In the genomic region with DNA sequence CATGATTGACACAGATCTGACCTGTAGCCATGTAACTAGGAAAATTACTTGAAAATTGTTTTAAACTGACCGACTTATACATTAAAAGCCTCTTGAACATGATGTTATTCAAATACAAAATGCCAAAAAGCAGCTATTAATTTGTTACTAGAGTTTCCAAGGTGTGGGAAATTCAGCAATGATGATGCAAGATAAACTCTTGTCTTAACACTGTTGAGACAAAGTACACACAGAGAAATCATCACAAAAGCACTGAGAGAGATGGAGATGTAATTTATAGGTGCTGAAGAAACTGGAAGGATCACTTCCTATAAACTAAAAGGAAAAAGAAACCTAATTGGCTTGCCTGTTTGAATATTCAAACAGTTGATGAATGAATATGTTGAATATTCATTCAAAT, we compare ENCODE assay signal across 18 cellular contexts. TPM values are rescaled to one million over a fixed set of nuclear protein-coding genes. Genes with fewer than 3 reads are reported as not detected.
A peak's percentile ranks its signal among the peaks of the same experiment; 100 is the strongest.
DNase-seq lines count a peak whose midpoint lies in the region; ATAC-seq, FAIRE-seq and TF ChIP-seq lines count a peak whose summit lies in the region.
"Had no signal": no experiment of that assay in that cellular context is flagged by ENCODE, and none has a peak within 500 bp of the region (broad histone marks: within the 10 kb centered on the region; RNA-seq: fewer than 3 reads in every experiment).

No MANE protein-coding gene starts in this region.

- no peak for TF ChIP-seq CTCF in IMR-90 (conservative IDR thresholded peaks at IDR 0.05; ENCODE audit: low read depth, low read length)
- TF ChIP-seq CTCF in brain microvascular endothelial cell (IDR thresholded peaks at IDR 0.05; ENCODE audit: low read depth, low read length, missing control alignments), result no peak

- peaks cover 10% of the 10 kb centered on the region for H3K4me1 ChIP-seq in IMR-90 (ENCODE audit: control insufficient read depth, insufficient read depth, low read length)
- H3K4me1 ChIP-seq in skeletal muscle satellite cell (ENCODE audit: control insufficient read depth, insufficient read depth, low read length), result peaks cover 55% of the 10 kb centered on the region
- H3K4me1 ChIP-seq: psoas muscle had no signal

- no peaks in the 10 kb centered on the region for H3K9me3 ChIP-seq in IMR-90 (ENCODE audit: control insufficient read depth, insufficient read depth, low read length)
- no peaks in the 10 kb centered on the region for H3K9me3 ChIP-seq in skeletal muscle satellite cell (replicated peaks; ENCODE audit: low read length)
- H3K9me3 ChIP-seq: psoas muscle, spleen had no signal

- no peak for TF ChIP-seq RAD21 in IMR-90 (IDR thresholded peaks at IDR 0.05; ENCODE audit: low read length)

- no peak overlapping the region for H3K4me3 ChIP-seq in IMR-90 (ENCODE audit: insufficient read depth, low read depth, low read length)
- H3K4me3 ChIP-seq in brain microvascular endothelial cell (ENCODE audit: low read depth, low read length), result no peak overlapping the region
- no peak overlapping the region for H3K4me3 ChIP-seq in skeletal muscle satellite cell (ENCODE audit: low read length)
- H3K4me3 ChIP-seq: psoas muscle, spleen had no signal

- H3K4me2 ChIP-seq in IMR-90 (ENCODE audit: low read depth, low read length) (no peak overlapping the region), skeletal muscle satellite cell (ENCODE audit: low read length) (peak overlapping the region; percentile 76)

- DNase-seq in IMR-90 (no peak), brain microvascular endothelial cell (no peak), dedifferentiated amniotic fluid mesenchymal stem cell (ENCODE audit: extremely low spot score) (no peak), HTR-8/SVneo (ENCODE audit: insufficient read length, low spot score) (no peak)
- DNase-seq: activated CD4-positive, alpha-beta T cell treated with anti-CD3 and anti-CD28 coated beads, Interleukin-2, amount 50 U/mL, for 1 hour; MM.1S; NCI-H1436 treated with DMSO at 0.1 percent for 48 hours; NCI-H2171; psoas muscle; spleen; stimulated activated CD4-positive, alpha-beta T cell treated with anti-CD3 and anti-CD28 coated beads, Interleukin-4, amount 100 ng/mL, for 4 hours; stimulated activated naive CD8-positive, alpha-beta T cell treated with anti-CD3 and anti-CD28 coated beads, Interleukin-15, amount 100 ng/mL, for 72 hours had no signal

- no peaks in the 10 kb centered on the region for H3K9me1 ChIP-seq in IMR-90 (ENCODE audit: insufficient read depth, low read length)

- H2BK15ac ChIP-seq in IMR-90 (ENCODE audit: low read depth, low read length), result peak overlapping the region; percentile 86; the same call in 1 of the 3 replicates

- peak overlapping the region; percentile 96 for H2BK120ac ChIP-seq in IMR-90 (ENCODE audit: low read depth, low read length)

- no peak for TF ChIP-seq POLR2A in IMR-90 (IDR thresholded peaks at IDR 0.05; ENCODE audit: low read depth, low read length)

- peak overlapping the region; percentile 80; the same call in 1 of the 2 replicates for H2AK5ac ChIP-seq in IMR-90 (ENCODE audit: low read depth, low read length)

- peak overlapping the region; percentile 70; the same call in 1 of the 2 replicates for H3K4ac ChIP-seq in IMR-90 (ENCODE audit: low read depth, low read length)

- BruUV-seq in IMR-90 (replicated peaks; lab: Mats Ljungman, UMichigan), result no TSS peak

- CTCF ChIA-PET in IMR-90 (lab: Yijun Ruan, JAX), result no interaction called here

- peak overlapping the region; percentile 97 for H2BK5ac ChIP-seq in IMR-90 (ENCODE audit: low read depth, low read length, poor library complexity, severe bottlenecking)

- H4K91ac ChIP-seq in IMR-90 (ENCODE audit: insufficient read depth, low read depth, low read length), result peak overlapping the region; percentile 81

- no peak overlapping the region for H2AFZ ChIP-seq in IMR-90 (replicated peaks; ENCODE audit: low read length, poor library complexity)

- peak; percentile 27 for FAIRE-seq in islet of Langerhans (lab: Jason Lieb, UNC)
- no peak for FAIRE-seq in HTR-8/SVneo (lab: Jason Lieb, UNC)
- FAIRE-seq: bronchial epithelial cell had no signal

- H3K27ac ChIP-seq in IMR-90 (ENCODE audit: insufficient read depth, low read length) (peak overlapping the region; percentile 82; the same call in 1 of the 2 replicates), brain microvascular endothelial cell (peak overlapping the region; percentile 89)
- H3K27ac ChIP-seq: HL-60, psoas muscle had no signal

- H4K20me1 ChIP-seq in IMR-90 (ENCODE audit: insufficient read depth, low read length), result no peaks in the 10 kb centered on the region

- H4K8ac ChIP-seq in IMR-90 (ENCODE audit: low read depth in 2 of 2, low read length in 2 of 2), result peak overlapping the region; percentile 22 to 45; a peak in 3 of 4 replicates

- peak overlapping the region; percentile 88; the same call in 1 of the 2 replicates for H3K14ac ChIP-seq in IMR-90 (replicated peaks; ENCODE audit: low read depth, low read length)

- H3K36me3 ChIP-seq in IMR-90 (ENCODE audit: control insufficient read depth, insufficient read depth, low read length) (no peaks in the 10 kb centered on the region), brain microvascular endothelial cell (replicated peaks) (no peaks in the 10 kb centered on the region), skeletal muscle satellite cell (ENCODE audit: insufficient read depth, low read length) (no peaks in the 10 kb centered on the region)
- H3K36me3 ChIP-seq: spleen had no signal

- peaks cover 0 to 6% of the 10 kb centered on the region in 2 experiments; a peak in 1 of 4 replicates for H3K79me1 ChIP-seq in IMR-90 (ENCODE audit: low read depth in 1 of 2, low read length in 2 of 2)

- H3K27me3 ChIP-seq in IMR-90 (ENCODE audit: control insufficient read depth, insufficient read depth, low read length) (no peaks in the 10 kb centered on the region), brain microvascular endothelial cell (replicated peaks) (no peaks in the 10 kb centered on the region), skeletal muscle satellite cell (ENCODE audit: control insufficient read depth, insufficient read depth, low read length) (no peaks in the 10 kb centered on the region)
- H3K27me3 ChIP-seq: spleen had no signal

- H3K23ac ChIP-seq in IMR-90 (ENCODE audit: low read depth, low read length), result peak overlapping the region; percentile 77; the same call in 1 of the 2 replicates

- WGBS in IMR-90 (ENCODE audit: extremely low coverage in 2 of 2, insufficient read length in 1 of 2), 2 experiments, result no CpG with 5 or more reads among the region's 1 CpG

- peak overlapping the region; percentile 83 for H4K5ac ChIP-seq in IMR-90 (ENCODE audit: low read depth, low read length)

- POLR2A ChIA-PET in IMR-90 (lab: Charles Lee; ENCODE audit: unreplicated experiment), result interaction anchor here (0.7 kb wide), 1 partner anchor 227 kb away, joined by 3 read pairs; the partner anchor contains the start of gene COL5A2

- ATAC-seq in IMR-90 (ENCODE audit: low read depth), result no peak
- no peak for ATAC-seq in GM21723 (IDR thresholded peaks at IDR 0.05; ENCODE audit: unreplicated experiment)
- ATAC-seq: psoas muscle; Right ventricle myocardium inferior; stimulated activated naive CD8-positive, alpha-beta T cell treated with anti-CD3 and anti-CD28 coated beads, Interleukin-15, amount 100 ng/mL, for 72 hours had no signal

- peak overlapping the region; percentile 89 for H3K18ac ChIP-seq in IMR-90 (ENCODE audit: low read depth, low read length)

- in situ Hi-C loops in IMR-90 (cut with MboI; ENCODE audit: low sequenced_read_pairs) (loop anchor here (10.0 to 25.0 kb wide), 2 partner anchors 112 to 1094 kb away; no protein-coding TSS in a partner anchor), brain microvascular endothelial cell (cut with HindIII; ENCODE audit: low pct_ligation_motif_present, low sequenced_read_pairs) (no loop called here)

- dilution Hi-C loops in IMR-90 (cut with HindIII; ENCODE audit: low sequenced_read_pairs, unreplicated experiment), result no loop called here

- intact Hi-C loops in IMR-90 (cut with micrococcal nuclease), result loop anchor here (1.0 kb wide), 1 partner anchor 59 kb away; no protein-coding TSS in a partner anchor

- H2BK20ac ChIP-seq in IMR-90 (ENCODE audit: low read depth, low read length), result peak overlapping the region; percentile 98

- no peak overlapping the region for H2AK9ac ChIP-seq in IMR-90 (replicated peaks; ENCODE audit: low read depth, low read length, poor library complexity)

- peak overlapping the region; percentile 75; the same call in 1 of the 2 replicates for H3K56ac ChIP-seq in IMR-90 (ENCODE audit: extremely low read depth, insufficient read depth, low read length)

- no peak overlapping the region; the same call in 1 of the 2 replicates for H3K9ac ChIP-seq in IMR-90 (ENCODE audit: low read depth, low read length)
- H3K9ac ChIP-seq in skeletal muscle satellite cell (ENCODE audit: low read depth, low read length), result peak overlapping the region; percentile 78

TF ChIP-seq in IMR-90, 13 proteins besides CTCF, POLR2A, EP300 and RAD21:
- TF ChIP-seq CEBPB (IDR thresholded peaks at IDR 0.05; ENCODE audit: low read depth, low read length), result peak; percentile 50; the same call in 1 of the 2 replicates
- TF ChIP-seq MAFK (IDR thresholded peaks at IDR 0.05; ENCODE audit: low read depth, low read length), result no peak
- TF ChIP-seq, protein P1, sequence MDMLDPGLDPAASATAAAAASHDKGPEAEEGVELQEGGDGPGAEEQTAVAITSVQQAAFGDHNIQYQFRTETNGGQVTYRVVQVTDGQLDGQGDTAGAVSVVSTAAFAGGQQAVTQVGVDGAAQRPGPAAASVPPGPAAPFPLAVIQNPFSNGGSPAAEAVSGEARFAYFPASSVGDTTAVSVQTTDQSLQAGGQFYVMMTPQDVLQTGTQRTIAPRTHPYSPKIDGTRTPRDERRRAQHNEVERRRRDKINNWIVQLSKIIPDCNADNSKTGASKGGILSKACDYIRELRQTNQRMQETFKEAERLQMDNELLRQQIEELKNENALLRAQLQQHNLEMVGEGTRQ (IDR thresholded peaks at IDR 0.05; ENCODE audit: low read depth, low read length), result no peak
- no peak for TF ChIP-seq RCOR1 (IDR thresholded peaks at IDR 0.05; ENCODE audit: insufficient replicate concordance, low read length)

RNA-seq across cellular contexts. Expression of gene WDR75, which starts 34.7 kb away (rescaled TPM):
- 52.2 and 56.9 TPM in 2 replicates for total RNA-seq in IMR-90 (2012; rRNA removed)
- polyA plus RNA-seq in IMR-90 (2012; rRNA removed), result 17.6 and 21.7 TPM in 2 replicates
- polyA plus RNA-seq in IMR-90 (2012; cell fraction: cytosol; rRNA removed), result 4.6 and 4.9 TPM in 2 replicates
- polyA plus RNA-seq in IMR-90 (2012; cell fraction: nucleus; rRNA removed; ENCODE audit: low replicate concordance), result 8.3 and 53.6 TPM in 2 replicates
- total RNA-seq in skeletal muscle satellite cell (2012; rRNA removed), result 67.1 and 69.0 TPM in 2 replicates
